In genomic region chr3:25594007-25594502, GRCh38 we compare ENCODE assay signal across 9 cellular contexts.
A peak's percentile ranks its signal among the peaks of the same experiment; 100 is the strongest.
DNase-seq lines count a peak whose midpoint lies in the region; ATAC-seq, FAIRE-seq and TF ChIP-seq lines count a peak whose summit lies in the region.
"Had no signal": no experiment of that assay in that cellular context is flagged by ENCODE, and none has a peak within 500 bp of the region (broad histone marks: within the 10 kb centered on the region; RNA-seq: fewer than 3 reads in every experiment).

No MANE protein-coding gene starts in this region.

- no peaks in the 10 kb centered on the region for H3K27me3 Mint-ChIP-seq in stimulated activated memory B cell treated with anti-CD40 and anti-IgM and Interleukin-4, amounts not matched to agents 10 μg/mL and 1 μg/mL and 100 μg/mL, for 72 hours

- in situ Hi-C loops in Panc1 (cut with HindIII; ENCODE audit: low pct_unique_long_range_greater_than_20kb, low sequenced_read_pairs), result no loop called here

- H3K27me3 ChIP-seq in Panc1 (ENCODE audit: control insufficient read depth, insufficient read depth, low read length), result no peaks in the 10 kb centered on the region
- H3K27me3 ChIP-seq: SJCRH30 had no signal

- FAIRE-seq in endometrium (lab: Jason Lieb, UNC), result peak; percentile 96

- CTCF ChIA-PET in Panc1 (lab: Charles Lee), result interaction anchor here (0.6 kb wide), 1 partner anchor 740 kb away, joined by 3 read pairs; no protein-coding TSS in a partner anchor

- H3K4me3 ChIP-seq in AG10803 (ENCODE audit: low read length), result no peak overlapping the region
- H3K4me3 ChIP-seq in GM12875 (ENCODE audit: low read depth, low read length), result no peak overlapping the region
- no peak overlapping the region for H3K4me3 ChIP-seq in Panc1 (ENCODE audit: low read depth in 2 of 2, low read length in 2 of 2)
- H3K4me3 ChIP-seq: SJCRH30 had no signal

- no peaks in the 10 kb centered on the region for H3K4me1 ChIP-seq in Panc1 (ENCODE audit: control insufficient read depth, insufficient read depth, low read length)
- H3K4me1 ChIP-seq: SJCRH30 had no signal

- no peaks in the 10 kb centered on the region for H3K9me3 ChIP-seq in Panc1 (ENCODE audit: control insufficient read depth, insufficient read depth, low read depth, low read length)
- H3K9me3 ChIP-seq: SJCRH30 had no signal

- peak; percentile 87 for DNase-seq in AG10803 (ENCODE audit: low read depth)
- DNase-seq in Panc1 (ENCODE audit: low read depth, low spot score), result no peak
- DNase-seq in myocyte (ENCODE audit: low read depth), result peak; percentile 74

- BruUV-seq in Panc1 (replicated peaks; lab: Mats Ljungman, UMichigan), result no TSS peak

- H3K36me3 Mint-ChIP-seq in stimulated activated memory B cell treated with anti-CD40 and anti-IgM and Interleukin-4, amounts not matched to agents 10 μg/mL and 1 μg/mL and 100 μg/mL, for 72 hours, result peaks cover 12% of the 10 kb centered on the region

- H3K4me3 Mint-ChIP-seq in stimulated activated memory B cell treated with anti-CD40 and anti-IgM and Interleukin-4, amounts not matched to agents 10 μg/mL and 1 μg/mL and 100 μg/mL, for 72 hours, result no peak overlapping the region

- intact Hi-C loops in Panc1 (cut with micrococcal nuclease; ENCODE audit: unreplicated experiment), result loop anchor here (2.0 to 5.0 kb wide), 2 partner anchors 632 to 821 kb away; no protein-coding TSS in a partner anchor

- no peak overlapping the region for H3K27ac ChIP-seq in Panc1 (ENCODE audit: low read length)
- H3K27ac ChIP-seq: SJCRH30 had no signal

- ATAC-seq in HG03103 (IDR thresholded peaks at IDR 0.05; ENCODE audit: low read depth, unreplicated experiment) (peak; percentile 37), Panc1 (no peak), HG03280 (IDR thresholded peaks at IDR 0.05; ENCODE audit: unreplicated experiment) (no peak)
- ATAC-seq in stimulated activated memory B cell treated with anti-CD40 and anti-IgM and Interleukin-4, amounts not matched to agents 10 μg/mL and 1 μg/mL and 100 μg/mL, for 72 hours, result no peak

- H3K9me3 Mint-ChIP-seq in stimulated activated memory B cell treated with anti-CD40 and anti-IgM and Interleukin-4, amounts not matched to agents 10 μg/mL and 1 μg/mL and 100 μg/mL, for 72 hours, result no peaks in the 10 kb centered on the region

- H3K36me3 ChIP-seq in Panc1 (ENCODE audit: control insufficient read depth, insufficient read depth, low read length), result peaks cover 3% of the 10 kb centered on the region

- TF ChIP-seq CTCF in AG10803 (conservative IDR thresholded peaks at IDR 0.05; ENCODE audit: low read length) (peak; percentile 77), GM12875 (IDR thresholded peaks at IDR 0.05; ENCODE audit: borderline replicate concordance, insufficient read depth, low read depth, low read length) (peak; percentile 37; the same call in 1 of the 2 replicates), Panc1 (IDR thresholded peaks at IDR 0.05) (peak; percentile 62; the same call in 1 of the 2 replicates)

- H3K4me1 Mint-ChIP-seq in stimulated activated memory B cell treated with anti-CD40 and anti-IgM and Interleukin-4, amounts not matched to agents 10 μg/mL and 1 μg/mL and 100 μg/mL, for 72 hours, result no peaks in the 10 kb centered on the region

- no peak overlapping the region for H3K27ac Mint-ChIP-seq in stimulated activated memory B cell treated with anti-CD40 and anti-IgM and Interleukin-4, amounts not matched to agents 10 μg/mL and 1 μg/mL and 100 μg/mL, for 72 hours

- POLR2A ChIA-PET in Panc1 (lab: Charles Lee), result no interaction called here
